In the genomic region with DNA sequence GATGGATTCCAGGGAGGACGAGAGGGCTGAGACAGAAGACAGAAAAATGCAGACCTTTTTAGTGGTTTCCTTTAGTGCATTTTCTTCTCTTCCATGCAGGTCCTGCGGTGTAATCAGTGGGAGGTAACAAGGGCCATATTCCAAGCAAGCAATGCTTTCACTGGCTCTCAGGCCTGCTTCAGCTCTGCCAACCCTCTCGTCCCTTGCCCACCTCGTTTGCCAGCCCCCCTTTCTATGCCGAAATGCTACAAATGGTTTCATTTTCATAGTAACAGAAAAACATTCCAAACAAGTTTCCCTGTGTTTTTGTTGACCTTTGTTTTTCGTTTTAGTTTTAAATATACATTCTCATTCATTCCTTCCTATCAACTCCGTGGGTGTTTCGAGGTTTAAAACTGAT, we compare ENCODE assay signal across 19 cellular contexts.
"Had no signal": no experiment of that assay in that cellular context is flagged by ENCODE, and none has a peak within 500 bp of the region (broad histone marks: within the 10 kb centered on the region; RNA-seq: fewer than 3 reads in every experiment).

No MANE protein-coding gene starts in this region.

- FAIRE-seq: bronchial epithelial cell, colon, endothelial cell of umbilical vein, kidney had no signal

- H3K9me3 Mint-ChIP-seq: memory B cell, neural crest cell had no signal

- H3K27ac Mint-ChIP-seq: memory B cell had no signal

- ATAC-seq: activated CD4-positive, CD25-positive, alpha-beta regulatory T cell treated with anti-CD3 and anti-CD28 coated beads, Interleukin-2, amount 50 U/mL, for 24 hours; activated naive CD4-positive, alpha-beta T cell treated with anti-CD3 and anti-CD28 coated beads, Interleukin-2, amount 50 U/mL, for 72 hours; gastroesophageal sphincter had no signal

- H3K27ac ChIP-seq: gastroesophageal sphincter, left ventricle myocardium inferior, stomach, vagina had no signal

- H3K4me3 ChIP-seq: gastroesophageal sphincter, left ventricle myocardium inferior, stomach, thyroid gland, vagina had no signal

- H3K4me1 ChIP-seq: gastroesophageal sphincter, stomach had no signal

- H3K27me3 ChIP-seq: gastroesophageal sphincter, stomach, thyroid gland, vagina had no signal

- H3K36me3 ChIP-seq: gastroesophageal sphincter, left ventricle myocardium inferior, stomach, thyroid gland, vagina had no signal

- DNase-seq: activated CD4-positive, alpha-beta T cell treated with anti-CD3 and anti-CD28 coated beads, Interleukin-2, amount 50 U/mL, for 4 hours; activated effector memory CD4-positive, alpha-beta T cell treated with Interleukin-2 at 50 U/mL for 16 hours; activated T-cell treated with anti-CD3 and anti-CD28 coated beads, Interleukin-2, amount 50 U/mL, for 1 hour; amygdala; effector CD4-positive, alpha-beta T cell; kidney; left ventricle myocardium inferior; retina; stomach had no signal

- H3K36me3 Mint-ChIP-seq: memory B cell had no signal

- H3K9me3 ChIP-seq: gastroesophageal sphincter, left ventricle myocardium inferior, stomach, thyroid gland, vagina had no signal

- H3K4me3 Mint-ChIP-seq: memory B cell, neural crest cell had no signal
